Comparison of ENCODE assay signal across 1 cellular context in the genomic region with DNA sequence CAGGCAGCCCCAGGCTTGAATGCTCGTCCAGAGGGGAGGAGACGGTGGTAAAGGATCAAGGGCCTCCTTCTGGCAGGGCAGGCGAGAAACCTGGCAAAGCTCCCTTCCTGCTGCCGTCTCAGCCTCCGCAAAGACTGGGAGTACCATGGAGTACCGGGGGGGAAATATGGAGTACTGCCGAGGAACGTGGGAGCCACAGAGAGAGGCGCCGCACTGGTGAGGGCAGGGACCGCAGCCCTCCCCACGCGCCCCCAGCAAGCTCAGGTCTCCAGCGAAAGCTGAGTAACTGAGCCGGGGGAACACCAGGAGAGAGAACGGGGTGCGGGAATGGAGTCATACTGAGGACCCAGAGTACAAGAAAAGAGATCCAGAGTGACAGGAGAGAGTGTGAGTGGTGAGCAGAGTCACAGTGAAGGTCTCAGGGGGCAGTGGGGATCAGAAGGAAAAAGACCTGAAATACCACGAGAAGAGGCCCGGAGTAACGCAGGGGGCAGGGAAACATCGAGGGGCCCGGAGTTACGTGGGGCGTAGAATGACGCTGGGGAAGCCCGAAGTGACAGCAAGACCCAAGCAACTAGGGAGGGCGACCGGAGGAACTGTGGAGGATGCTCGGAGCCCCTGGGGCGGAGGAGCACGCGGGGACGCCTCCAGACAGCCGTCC.
TF ChIP-seq lines count a peak whose summit lies in the region.

No MANE protein-coding gene starts in this region.

TF ChIP-seq in endothelial cell of umbilical vein, 7 proteins besides CTCF, POLR2A, EP300 and RAD21:
- TF ChIP-seq, protein P1, sequence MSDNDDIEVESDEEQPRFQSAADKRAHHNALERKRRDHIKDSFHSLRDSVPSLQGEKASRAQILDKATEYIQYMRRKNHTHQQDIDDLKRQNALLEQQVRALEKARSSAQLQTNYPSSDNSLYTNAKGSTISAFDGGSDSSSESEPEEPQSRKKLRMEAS (IDR thresholded peaks at IDR 0.05; ENCODE audit: insufficient read depth, insufficient read length): no peak
- TF ChIP-seq FOS (IDR thresholded peaks at IDR 0.05; ENCODE audit: borderline replicate concordance, insufficient read depth, low read length): no peak
- no peak for TF ChIP-seq GATA2 (IDR thresholded peaks at IDR 0.05; ENCODE audit: insufficient read depth, insufficient read length, low read depth, low read length)
TF ChIP-seq in endothelial cell of umbilical vein: peak in this region for 0.
